In the genomic region with DNA sequence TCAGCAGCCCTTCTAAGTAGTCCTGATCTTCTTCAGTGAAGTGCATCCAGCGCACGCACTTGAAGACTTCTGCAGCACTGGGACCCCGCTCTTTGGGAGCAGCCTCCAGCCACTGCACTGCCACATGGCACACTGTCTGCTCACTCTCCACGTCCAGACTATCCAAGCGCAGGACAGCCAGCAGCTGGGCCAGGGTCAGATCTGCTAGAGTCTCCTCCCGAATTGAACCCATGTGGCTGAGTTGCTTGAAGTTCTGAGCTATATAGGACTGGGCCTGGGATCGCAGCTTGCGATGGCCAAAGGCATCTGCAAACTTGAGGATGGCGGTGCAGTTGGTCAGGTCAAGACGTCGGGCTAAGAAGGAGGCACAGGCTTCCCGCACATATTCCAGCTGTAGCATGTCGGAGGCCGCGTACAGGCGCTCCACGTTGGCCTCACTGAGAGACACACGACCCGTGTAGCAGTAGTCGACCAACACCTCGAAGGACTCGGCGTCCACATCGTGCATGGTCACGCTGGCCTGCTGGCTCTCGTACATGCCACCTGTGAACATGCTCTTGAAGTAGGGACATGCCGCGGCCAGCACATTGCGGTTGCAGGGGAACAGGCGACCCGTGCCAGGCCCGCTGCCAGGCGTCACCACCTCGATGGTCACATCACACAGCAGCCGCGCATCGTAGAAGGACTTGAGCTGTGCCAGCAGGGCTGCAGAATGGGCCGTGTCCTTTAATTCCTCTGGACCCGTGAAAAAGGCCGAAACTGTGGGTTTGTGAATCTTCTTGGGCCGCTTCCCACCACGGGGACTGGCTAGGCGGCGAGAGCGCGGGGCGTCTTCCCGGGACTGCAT, we compare ENCODE assay signal across 8 cellular contexts. TPM values are rescaled to one million over a fixed set of nuclear protein-coding genes. Genes with fewer than 3 reads are reported as not detected.
DNase-seq lines count a peak whose midpoint lies in the region; ATAC-seq and TF ChIP-seq lines count a peak whose summit lies in the region.
"Not testable (repeated sequence)": the region's sequence is repeated elsewhere in the genome, so short reads cannot be mapped to it uniquely, and the experiment has no call there.

No MANE protein-coding gene starts in this region.

- H3K27ac ChIP-seq in 22Rv1: peak overlapping the region; percentile 79

- TF ChIP-seq CTCF in 22Rv1 (IDR thresholded peaks at IDR 0.05): not testable (repeated sequence)

- H3K4me1 ChIP-seq in endocrine pancreas (ENCODE audit: control insufficient read depth, insufficient read depth, low read length): not testable (repeated sequence)

- H3K9me3 ChIP-seq in endocrine pancreas (ENCODE audit: control insufficient read depth, low read length): not testable (repeated sequence)

- H3K36me3 ChIP-seq in endocrine pancreas (ENCODE audit: control insufficient read depth, insufficient read depth, low read length): not testable (repeated sequence)

- peak; percentile 23 for DNase-seq in NCI-H345 treated with DMSO at 0.1 percent for 48 hours (lab: John Stamatoyannopoulos, UW; ENCODE audit: unreplicated experiment)
- peak; percentile 57 for DNase-seq in activated CD8-positive, alpha-beta memory T cell treated with anti-CD3 and anti-CD28 coated beads, Interleukin-2, amount 50 U/mL, for 48 hours
- not testable (repeated sequence) for DNase-seq in left lobe of liver (ENCODE audit: low spot score)
- DNase-seq in retina: peak; percentile 49

- peak overlapping the region; percentile 92 for H3K9ac ChIP-seq in endocrine pancreas (ENCODE audit: control insufficient read depth, insufficient read depth, low read length)

- H3K27me3 ChIP-seq in endocrine pancreas (ENCODE audit: control insufficient read depth, insufficient read depth, low read length): not testable (repeated sequence)

- ATAC-seq in GM19043 (IDR thresholded peaks at IDR 0.05; ENCODE audit: low read depth, unreplicated experiment) (peak; percentile 4), HG02938 (IDR thresholded peaks at IDR 0.05; ENCODE audit: unreplicated experiment) (peak; percentile 14), left lobe of liver (peak; percentile 31)

- peak overlapping the region; percentile 97 for H3K4me3 ChIP-seq in endocrine pancreas (ENCODE audit: control insufficient read depth, insufficient read depth, low read length)

RNA-seq across cellular contexts. Expression of a gene that starts 0.7 kb away (rescaled TPM):
- total RNA-seq in left lobe of liver: 3.6 TPM
